In the genomic region with DNA sequence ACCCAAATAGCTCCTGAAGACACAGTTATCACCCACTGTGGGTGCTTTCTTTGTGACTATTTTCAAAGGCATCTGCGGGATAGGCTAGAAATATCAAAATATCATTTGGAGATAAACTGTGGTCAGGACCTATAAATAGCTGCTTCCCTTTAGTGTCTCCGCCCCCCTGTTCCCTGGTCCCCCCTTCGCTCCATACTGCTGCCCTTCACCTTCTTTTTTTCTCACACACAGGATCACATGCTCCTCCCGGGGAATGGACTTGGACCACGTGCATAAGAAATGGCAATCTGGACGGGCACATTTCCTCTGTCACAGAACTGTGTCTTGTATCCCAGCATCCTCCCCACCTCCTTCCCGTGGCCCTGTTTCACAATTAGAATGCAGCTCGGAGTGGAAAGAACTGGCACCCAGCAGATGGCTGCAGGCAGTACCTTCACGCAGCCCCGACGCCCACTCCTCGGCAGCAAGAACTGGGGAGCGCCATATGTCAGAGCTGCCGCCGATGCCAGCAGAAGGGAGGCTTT, we compare ENCODE assay signal across 8 cellular contexts.
A peak's percentile ranks its signal among the peaks of the same experiment; 100 is the strongest.
DNase-seq lines count a peak whose midpoint lies in the region; ATAC-seq and TF ChIP-seq lines count a peak whose summit lies in the region.

No MANE protein-coding gene starts in this region.

- no peak for TF ChIP-seq CTCF in OCI-LY1 (IDR thresholded peaks at IDR 0.05; ENCODE audit: low read length)
- TF ChIP-seq CTCF in fibroblast of the aortic adventitia (IDR thresholded peaks at IDR 0.05; ENCODE audit: insufficient read depth, low read length) = no peak

- ATAC-seq in HG03432 (IDR thresholded peaks at IDR 0.05; ENCODE audit: unreplicated experiment) (no peak), GM21515 (IDR thresholded peaks at IDR 0.05; ENCODE audit: unreplicated experiment) (no peak), HG03571 (IDR thresholded peaks at IDR 0.05; ENCODE audit: unreplicated experiment) (no peak)

- no peaks in the 10 kb centered on the region for H3K9me3 ChIP-seq in OCI-LY1 (ENCODE audit: low read length)

- H3K4me1 ChIP-seq in OCI-LY1 (ENCODE audit: insufficient read depth, low read length, severe bottlenecking) = no peaks in the 10 kb centered on the region

- H3K4me3 ChIP-seq in OCI-LY1 (ENCODE audit: low read depth, low read length, poor library complexity, severe bottlenecking) (no peak overlapping the region), fibroblast of the aortic adventitia (ENCODE audit: low read depth, low read length) (no peak overlapping the region)

- H3F3A ChIP-seq in OCI-LY1 (ENCODE audit: insufficient read depth, low read length) = no peaks in the 10 kb centered on the region

- no peaks in the 10 kb centered on the region for H4K20me1 ChIP-seq in OCI-LY1 (ENCODE audit: insufficient read depth, low read length)

- peak overlapping the region; percentile 15; the same call in 1 of the 2 replicates for H3K4me2 ChIP-seq in OCI-LY1 (ENCODE audit: low read length)

- H3K9ac ChIP-seq in OCI-LY1 (ENCODE audit: low read length) = no peak overlapping the region

- no peak overlapping the region for H2AFZ ChIP-seq in OCI-LY1 (ENCODE audit: low read length)

- no peaks in the 10 kb centered on the region for H3K36me3 ChIP-seq in OCI-LY1 (ENCODE audit: insufficient read depth, low read length)

- H3K27me3 ChIP-seq in OCI-LY1 (ENCODE audit: insufficient read depth, low read length) = peaks cover 5% of the 10 kb centered on the region; the same call in 1 of the 2 replicates

- no peaks in the 10 kb centered on the region for H3K9me2 ChIP-seq in OCI-LY1 (ENCODE audit: low read depth, low read length)

- no peak overlapping the region for H3K27ac ChIP-seq in OCI-LY1 (ENCODE audit: low read depth, low read length, poor library complexity, severe bottlenecking)

- peak; percentile 34 for DNase-seq in NCI-H146 (lab: John Stamatoyannopoulos, UW)
- DNase-seq in NCI-H146 treated with DMSO at 0.1 percent for 48 hours (lab: John Stamatoyannopoulos, UW; ENCODE audit: unreplicated experiment) = no peak
- DNase-seq in fibroblast of the aortic adventitia (ENCODE audit: low read depth) = peak; percentile 41
- peak; percentile 23 for DNase-seq in stimulated activated CD4-positive, alpha-beta T cell treated with anti-CD3 and anti-CD28 coated beads, Interleukin-4, amount 100 ng/mL, for 1 hour

- no peaks in the 10 kb centered on the region for H3K79me2 ChIP-seq in OCI-LY1 (ENCODE audit: insufficient read depth, low read length)
